Comparison of ENCODE assay signal across 14 cellular contexts in genomic region chr14:98941481-98941880, GRCh38.
DNase-seq lines count a peak whose midpoint lies in the region; ATAC-seq and TF ChIP-seq lines count a peak whose summit lies in the region.
"Had no signal": no experiment of that assay in that cellular context is flagged by ENCODE, and none has a peak within 500 bp of the region (broad histone marks: within the 10 kb centered on the region; RNA-seq: fewer than 3 reads in every experiment).

No MANE protein-coding gene starts in this region.

- peak; percentile 67 for ATAC-seq in activated CD8-positive, alpha-beta T cell treated with anti-CD3 and anti-CD28 coated beads for 36 hours
- no peak for ATAC-seq in activated CD8-positive, alpha-beta T cell treated with anti-CD3 and anti-CD28 coated beads, Interleukin-2, amount 10 ng/mL, durations not matched to agents 7 days and 5 days
- ATAC-seq in T-helper 17 cell: no peak
- peak; percentile 85 for ATAC-seq in stimulated activated effector memory CD8-positive, alpha-beta T cell treated with anti-CD3 and anti-CD28 coated beads, Interleukin-12 subunit alpha, Interleukin-12 subunit beta, amount 100 ng/mL, for 72 hours
- ATAC-seq: CD8-positive, alpha-beta T cell; GM23338 had no signal

- no peaks in the 10 kb centered on the region for H3K27me3 Mint-ChIP-seq in activated CD8-positive, alpha-beta T cell treated with anti-CD3 and anti-CD28 coated beads for 36 hours
- H3K27me3 Mint-ChIP-seq in activated CD8-positive, alpha-beta T cell treated with anti-CD3 and anti-CD28 coated beads, Interleukin-2, amount 10 ng/mL, durations not matched to agents 7 days and 5 days (ENCODE audit: low read depth): no peaks in the 10 kb centered on the region
- no peaks in the 10 kb centered on the region for H3K27me3 Mint-ChIP-seq in activated naive CD4-positive, alpha-beta T cell treated with anti-CD3 and anti-CD28 coated beads for 36 hours (ENCODE audit: low read depth)
- peaks cover 5% of the 10 kb centered on the region for H3K27me3 Mint-ChIP-seq in activated naive CD4-positive, alpha-beta T cell treated with anti-CD3 and anti-CD28 coated beads, Interleukin-2, amount 10 ng/mL, durations not matched to agents 7 days and 5 days
- no peaks in the 10 kb centered on the region for H3K27me3 Mint-ChIP-seq in T-helper 17 cell
- H3K27me3 Mint-ChIP-seq: B cell had no signal

- H3K36me3 Mint-ChIP-seq in activated CD8-positive, alpha-beta T cell treated with anti-CD3 and anti-CD28 coated beads for 36 hours (ENCODE audit: low read depth): no peaks in the 10 kb centered on the region
- H3K36me3 Mint-ChIP-seq in activated CD8-positive, alpha-beta T cell treated with anti-CD3 and anti-CD28 coated beads, Interleukin-2, amount 10 ng/mL, durations not matched to agents 7 days and 5 days (ENCODE audit: low read depth): no peaks in the 10 kb centered on the region
- H3K36me3 Mint-ChIP-seq in activated naive CD4-positive, alpha-beta T cell treated with anti-CD3 and anti-CD28 coated beads for 36 hours (ENCODE audit: low read depth): no peaks in the 10 kb centered on the region
- H3K36me3 Mint-ChIP-seq in activated naive CD4-positive, alpha-beta T cell treated with anti-CD3 and anti-CD28 coated beads, Interleukin-2, amount 10 ng/mL, durations not matched to agents 7 days and 5 days: no peaks in the 10 kb centered on the region
- H3K36me3 Mint-ChIP-seq in T-helper 17 cell (ENCODE audit: low read depth): no peaks in the 10 kb centered on the region
- H3K36me3 Mint-ChIP-seq in stimulated activated effector memory CD8-positive, alpha-beta T cell treated with anti-CD3 and anti-CD28 coated beads, Interleukin-12 subunit alpha, Interleukin-12 subunit beta, amount 100 ng/mL, for 72 hours: no peaks in the 10 kb centered on the region
- H3K36me3 Mint-ChIP-seq: CD8-positive, alpha-beta T cell had no signal

- H3K4me3 Mint-ChIP-seq in activated CD8-positive, alpha-beta T cell treated with anti-CD3 and anti-CD28 coated beads for 36 hours: no peak overlapping the region
- no peak overlapping the region for H3K4me3 Mint-ChIP-seq in activated CD8-positive, alpha-beta T cell treated with anti-CD3 and anti-CD28 coated beads, Interleukin-2, amount 10 ng/mL, durations not matched to agents 7 days and 5 days
- H3K4me3 Mint-ChIP-seq in activated naive CD4-positive, alpha-beta T cell treated with anti-CD3 and anti-CD28 coated beads for 36 hours: no peak overlapping the region
- H3K4me3 Mint-ChIP-seq in activated naive CD4-positive, alpha-beta T cell treated with anti-CD3 and anti-CD28 coated beads, Interleukin-2, amount 10 ng/mL, durations not matched to agents 7 days and 5 days: no peak overlapping the region
- H3K4me3 Mint-ChIP-seq in T-helper 17 cell: no peak overlapping the region
- no peak overlapping the region for H3K4me3 Mint-ChIP-seq in stimulated activated effector memory CD8-positive, alpha-beta T cell treated with anti-CD3 and anti-CD28 coated beads, Interleukin-12 subunit alpha, Interleukin-12 subunit beta, amount 100 ng/mL, for 72 hours
- H3K4me3 Mint-ChIP-seq: B cell; CD8-positive, alpha-beta T cell; GM23338 had no signal

- no peaks in the 10 kb centered on the region for H3K9me3 ChIP-seq in T-helper 17 cell (ENCODE audit: control insufficient read depth, low read length, poor library complexity, severe bottlenecking)
- H3K9me3 ChIP-seq: BLaER1 treated with 17β-estradiol and CSF1 and Interleukin-3, amounts not matched to agents 10 nM and 100 nM had no signal

- CTCF ChIA-PET in activated CD8-positive, alpha-beta T cell treated with anti-CD3 and anti-CD28 coated beads for 36 hours (lab: Charles Lee): no interaction called here
- CTCF ChIA-PET in activated CD8-positive, alpha-beta T cell treated with anti-CD3 and anti-CD28 coated beads, Interleukin-2, amount 10 ng/mL, durations not matched to agents 7 days and 5 days (lab: Charles Lee): no interaction called here
- CTCF ChIA-PET in activated naive CD4-positive, alpha-beta T cell treated with anti-CD3 and anti-CD28 coated beads for 36 hours (lab: Charles Lee): no interaction called here
- CTCF ChIA-PET in activated naive CD4-positive, alpha-beta T cell treated with anti-CD3 and anti-CD28 coated beads, Interleukin-2, amount 10 ng/mL, durations not matched to agents 7 days and 5 days (lab: Charles Lee): no interaction called here

- no peak for TF ChIP-seq CTCF in activated CD8-positive, alpha-beta T cell treated with anti-CD3 and anti-CD28 coated beads for 36 hours (IDR thresholded peaks at IDR 0.05)

- H3K9me3 Mint-ChIP-seq in activated CD8-positive, alpha-beta T cell treated with anti-CD3 and anti-CD28 coated beads for 36 hours: no peaks in the 10 kb centered on the region
- no peaks in the 10 kb centered on the region for H3K9me3 Mint-ChIP-seq in activated CD8-positive, alpha-beta T cell treated with anti-CD3 and anti-CD28 coated beads, Interleukin-2, amount 10 ng/mL, durations not matched to agents 7 days and 5 days (ENCODE audit: insufficient read depth)
- H3K9me3 Mint-ChIP-seq in activated naive CD4-positive, alpha-beta T cell treated with anti-CD3 and anti-CD28 coated beads for 36 hours: no peaks in the 10 kb centered on the region
- H3K9me3 Mint-ChIP-seq in activated naive CD4-positive, alpha-beta T cell treated with anti-CD3 and anti-CD28 coated beads, Interleukin-2, amount 10 ng/mL, durations not matched to agents 7 days and 5 days: peaks cover 4% of the 10 kb centered on the region
- no peaks in the 10 kb centered on the region for H3K9me3 Mint-ChIP-seq in stimulated activated effector memory CD8-positive, alpha-beta T cell treated with anti-CD3 and anti-CD28 coated beads, Interleukin-12 subunit alpha, Interleukin-12 subunit beta, amount 100 ng/mL, for 72 hours
- H3K9me3 Mint-ChIP-seq: CD8-positive, alpha-beta T cell; GM23338 had no signal

- POLR2A ChIA-PET in activated CD8-positive, alpha-beta T cell treated with anti-CD3 and anti-CD28 coated beads for 36 hours (lab: Charles Lee): interaction anchor here (0.6 to 1.0 kb wide), 3 partner anchors 9 to 1029 kb away, joined by 3 to 5 read pairs (median 3); no protein-coding TSS in a partner anchor
- POLR2A ChIA-PET in activated CD8-positive, alpha-beta T cell treated with anti-CD3 and anti-CD28 coated beads, Interleukin-2, amount 10 ng/mL, durations not matched to agents 7 days and 5 days (lab: Charles Lee): no interaction called here

- no peak overlapping the region for H3K27ac Mint-ChIP-seq in activated CD8-positive, alpha-beta T cell treated with anti-CD3 and anti-CD28 coated beads for 36 hours
- H3K27ac Mint-ChIP-seq in activated CD8-positive, alpha-beta T cell treated with anti-CD3 and anti-CD28 coated beads, Interleukin-2, amount 10 ng/mL, durations not matched to agents 7 days and 5 days: no peak overlapping the region
- H3K27ac Mint-ChIP-seq in activated naive CD4-positive, alpha-beta T cell treated with anti-CD3 and anti-CD28 coated beads for 36 hours: no peak overlapping the region
- H3K27ac Mint-ChIP-seq in activated naive CD4-positive, alpha-beta T cell treated with anti-CD3 and anti-CD28 coated beads, Interleukin-2, amount 10 ng/mL, durations not matched to agents 7 days and 5 days: no peak overlapping the region
- H3K27ac Mint-ChIP-seq in T-helper 17 cell: peak overlapping the region; percentile 14
- no peak overlapping the region for H3K27ac Mint-ChIP-seq in stimulated activated effector memory CD8-positive, alpha-beta T cell treated with anti-CD3 and anti-CD28 coated beads, Interleukin-12 subunit alpha, Interleukin-12 subunit beta, amount 100 ng/mL, for 72 hours
- H3K27ac Mint-ChIP-seq: B cell; CD8-positive, alpha-beta T cell; GM23338 had no signal

- no peak for DNase-seq in activated CD8-positive, alpha-beta T cell treated with anti-CD3 and anti-CD28 coated beads for 36 hours
- no peak for DNase-seq in activated CD8-positive, alpha-beta T cell treated with anti-CD3 and anti-CD28 coated beads, Interleukin-2, amount 10 ng/mL, durations not matched to agents 7 days and 5 days
- peak; percentile 38 for DNase-seq in activated naive CD4-positive, alpha-beta T cell treated with anti-CD3 and anti-CD28 coated beads for 36 hours
- DNase-seq in activated naive CD4-positive, alpha-beta T cell treated with anti-CD3 and anti-CD28 coated beads, Interleukin-2, amount 10 ng/mL, durations not matched to agents 7 days and 5 days: no peak
- DNase-seq in T-helper 17 cell: no peak
- DNase-seq in stimulated activated effector memory CD8-positive, alpha-beta T cell treated with anti-CD3 and anti-CD28 coated beads, Interleukin-12 subunit alpha, Interleukin-12 subunit beta, amount 100 ng/mL, for 72 hours (ENCODE audit: low spot score in 2 of 2): no peak
- DNase-seq: Calu3; CD8-positive, alpha-beta T cell; DMS79 treated with DMSO at 0.1 percent for 48 hours; GF-D8; HCEC 1CT had no signal

- intact Hi-C loops in activated CD8-positive, alpha-beta T cell treated with anti-CD3 and anti-CD28 coated beads for 36 hours (cut with micrococcal nuclease): no loop called here
- intact Hi-C loops in activated naive CD4-positive, alpha-beta T cell treated with anti-CD3 and anti-CD28 coated beads for 36 hours (cut with micrococcal nuclease): loop anchor here (5.0 kb wide), 1 partner anchor 326 kb away; no protein-coding TSS in a partner anchor

- H3K4me1 Mint-ChIP-seq in activated CD8-positive, alpha-beta T cell treated with anti-CD3 and anti-CD28 coated beads for 36 hours (ENCODE audit: low read depth): peaks cover 44% of the 10 kb centered on the region
- peaks cover 24% of the 10 kb centered on the region for H3K4me1 Mint-ChIP-seq in activated CD8-positive, alpha-beta T cell treated with anti-CD3 and anti-CD28 coated beads, Interleukin-2, amount 10 ng/mL, durations not matched to agents 7 days and 5 days (ENCODE audit: low read depth)
- peaks cover 48% of the 10 kb centered on the region for H3K4me1 Mint-ChIP-seq in activated naive CD4-positive, alpha-beta T cell treated with anti-CD3 and anti-CD28 coated beads for 36 hours (ENCODE audit: low read depth)
- peaks cover 34% of the 10 kb centered on the region for H3K4me1 Mint-ChIP-seq in activated naive CD4-positive, alpha-beta T cell treated with anti-CD3 and anti-CD28 coated beads, Interleukin-2, amount 10 ng/mL, durations not matched to agents 7 days and 5 days
- H3K4me1 Mint-ChIP-seq in T-helper 17 cell: peaks cover 14% of the 10 kb centered on the region
- peaks cover 28% of the 10 kb centered on the region for H3K4me1 Mint-ChIP-seq in stimulated activated effector memory CD8-positive, alpha-beta T cell treated with anti-CD3 and anti-CD28 coated beads, Interleukin-12 subunit alpha, Interleukin-12 subunit beta, amount 100 ng/mL, for 72 hours
- H3K4me1 Mint-ChIP-seq: B cell had no signal

Comparison
In these comparisons a context has a peak if more than half of its experiments do, and no peak if none do; other contexts are left out.
1. ATAC-seq: peak in activated CD8-positive, alpha-beta T cell treated with anti-CD3 and anti-CD28 coated beads for 36 hours (single experiment) and stimulated activated effector memory CD8-positive, alpha-beta T cell treated with anti-CD3 and anti-CD28 coated beads, Interleukin-12 subunit alpha, Interleukin-12 subunit beta, amount 100 ng/mL, for 72 hours (single experiment); none in activated CD8-positive, alpha-beta T cell treated with anti-CD3 and anti-CD28 coated beads, Interleukin-2, amount 10 ng/mL, durations not matched to agents 7 days and 5 days (single experiment) and T-helper 17 cell (single experiment).